9 cellular contexts compared by ENCODE assay signal in genomic region chr5:101678494-101679193, GRCh38.
DNase-seq lines count a peak whose midpoint lies in the region; ATAC-seq and TF ChIP-seq lines count a peak whose summit lies in the region.
"Had no signal": no experiment of that assay in that cellular context is flagged by ENCODE, and none has a peak within 500 bp of the region (broad histone marks: within the 10 kb centered on the region; RNA-seq: fewer than 3 reads in every experiment).

No MANE protein-coding gene starts in this region.

- H3K36me3 Mint-ChIP-seq in activated T-cell treated with anti-CD3 and anti-CD28 coated beads, Interleukin-2, amount 50 U/mL, for 4 hours (ENCODE audit: insufficient read depth), result no peaks in the 10 kb centered on the region
- no peaks in the 10 kb centered on the region for H3K36me3 Mint-ChIP-seq in osteocyte (ENCODE audit: unreplicated experiment)
- H3K36me3 Mint-ChIP-seq: activated naive CD4-positive, alpha-beta T cell treated with anti-CD3 and anti-CD28 coated beads, Interleukin-2, amount 50 U/mL, for 72 hours had no signal

- DNase-seq in CMK (ENCODE audit: low read depth), result peak; percentile 30
- peak; percentile 85 for DNase-seq in NCI-H748 (lab: John Stamatoyannopoulos, UW; ENCODE audit: unreplicated experiment)
- peak; percentile 9 for DNase-seq in activated T-cell treated with anti-CD3 and anti-CD28 coated beads, Interleukin-2, amount 50 U/mL, for 4 hours
- DNase-seq in foreskin fibroblast, result peak; percentile 13 to 56
- peak; percentile 85 for DNase-seq in osteocyte (ENCODE audit: extremely low spot score, unreplicated experiment)
- no peak for DNase-seq in cerebellar nuclear complex (lab: John Stamatoyannopoulos, UW)

- H3K4me3 Mint-ChIP-seq in activated T-cell treated with anti-CD3 and anti-CD28 coated beads, Interleukin-2, amount 50 U/mL, for 4 hours, result no peak overlapping the region
- no peak overlapping the region for H3K4me3 Mint-ChIP-seq in osteocyte (ENCODE audit: unreplicated experiment)

- ATAC-seq in GM18909 (IDR thresholded peaks at IDR 0.05; ENCODE audit: poor library complexity, unreplicated experiment) (peak; percentile 85), HG03175 (IDR thresholded peaks at IDR 0.05; ENCODE audit: unreplicated experiment) (peak; percentile 74)
- ATAC-seq in activated T-cell treated with anti-CD3 and anti-CD28 coated beads, Interleukin-2, amount 50 U/mL, for 4 hours, result no peak

- H3K4me1 Mint-ChIP-seq in activated T-cell treated with anti-CD3 and anti-CD28 coated beads, Interleukin-2, amount 50 U/mL, for 4 hours (ENCODE audit: low read depth), result no peaks in the 10 kb centered on the region
- peaks cover 2% of the 10 kb centered on the region for H3K4me1 Mint-ChIP-seq in osteocyte (ENCODE audit: unreplicated experiment)

- H3K4me3 ChIP-seq in foreskin fibroblast (ENCODE audit: low read depth in 1 of 2, low read length in 2 of 2), result no peak overlapping the region

- no peaks in the 10 kb centered on the region for H3K9me3 Mint-ChIP-seq in activated T-cell treated with anti-CD3 and anti-CD28 coated beads, Interleukin-2, amount 50 U/mL, for 4 hours
- H3K9me3 Mint-ChIP-seq in osteocyte (ENCODE audit: unreplicated experiment), result no peaks in the 10 kb centered on the region
- H3K9me3 Mint-ChIP-seq: activated naive CD4-positive, alpha-beta T cell treated with anti-CD3 and anti-CD28 coated beads, Interleukin-2, amount 50 U/mL, for 72 hours had no signal

- H3K27me3 Mint-ChIP-seq in activated T-cell treated with anti-CD3 and anti-CD28 coated beads, Interleukin-2, amount 50 U/mL, for 4 hours (ENCODE audit: low read depth), result peaks cover 1% of the 10 kb centered on the region
- no peaks in the 10 kb centered on the region for H3K27me3 Mint-ChIP-seq in osteocyte (ENCODE audit: unreplicated experiment)

- H3K27ac Mint-ChIP-seq in osteocyte (ENCODE audit: unreplicated experiment), result no peak overlapping the region
- H3K27ac Mint-ChIP-seq: activated naive CD4-positive, alpha-beta T cell treated with anti-CD3 and anti-CD28 coated beads, Interleukin-2, amount 50 U/mL, for 72 hours had no signal

- peak; percentile 85 for TF ChIP-seq CTCF in foreskin fibroblast (IDR thresholded peaks at IDR 0.05; ENCODE audit: low read depth, low read length)
- TF ChIP-seq CTCF in osteocyte (IDR thresholded peaks at IDR 0.05), result peak; percentile 87

Comparison
In these comparisons a context has a peak if more than half of its experiments do, and no peak if none do; other contexts are left out.
1. DNase-seq: peak in CMK (single experiment), NCI-H748 (single experiment), activated T-cell treated with anti-CD3 and anti-CD28 coated beads, Interleukin-2, amount 50 U/mL, for 4 hours (single experiment), foreskin fibroblast (2 of 2) and osteocyte (single experiment); none in cerebellar nuclear complex (0 of 2).
2. ATAC-seq: peak in GM18909 (single experiment) and HG03175 (single experiment); none in activated T-cell treated with anti-CD3 and anti-CD28 coated beads, Interleukin-2, amount 50 U/mL, for 4 hours (0 of 2).